13 cellular contexts compared by ENCODE assay signal in genomic region chr3:191139771-191140170, GRCh38. TPM values are rescaled to one million over a fixed set of nuclear protein-coding genes. Genes with fewer than 3 reads are reported as not detected.
A peak's percentile ranks its signal among the peaks of the same experiment; 100 is the strongest.
DNase-seq lines count a peak whose midpoint lies in the region; ATAC-seq and TF ChIP-seq lines count a peak whose summit lies in the region.
"Had no signal": no experiment of that assay in that cellular context is flagged by ENCODE, and none has a peak within 500 bp of the region (broad histone marks: within the 10 kb centered on the region; RNA-seq: fewer than 3 reads in every experiment).

No MANE protein-coding gene starts in this region.

- H3K27ac ChIP-seq in mammary epithelial cell (ENCODE audit: insufficient read depth, low read depth, low read length) (no peak overlapping the region), caudate nucleus (ENCODE audit: low read depth, low read length) (no peak overlapping the region)
- H3K27ac ChIP-seq: RWPE1 had no signal

- H4K20me1 ChIP-seq in mammary epithelial cell (ENCODE audit: insufficient read depth, low read length) = no peaks in the 10 kb centered on the region

- in situ Hi-C loops in mammary epithelial cell (cut with MboI; ENCODE audit: low sequenced_read_pairs in 2 of 2) (no loop called here), G401 (cut with HindIII; ENCODE audit: low sequenced_read_pairs) (no loop called here)

- H2AFZ ChIP-seq in mammary epithelial cell (ENCODE audit: low read depth, low read length) = no peak overlapping the region

- H3K9me3 ChIP-seq in mammary epithelial cell (replicated peaks; ENCODE audit: insufficient read depth, low read length) = no peaks in the 10 kb centered on the region

- no peak for TF ChIP-seq CTCF in mammary epithelial cell (conservative IDR thresholded peaks at IDR 0.05 in 1 of 2, IDR thresholded peaks at IDR 0.05 in 1 of 2; ENCODE audit: extremely low read depth in 1 of 2, insufficient read depth in 1 of 2, low read depth in 1 of 2, low read length in 2 of 2)

- H3K4me1 ChIP-seq in mammary epithelial cell (ENCODE audit: insufficient read depth, low read length) = peaks cover 25% of the 10 kb centered on the region

- 100% methylated on average over 2 of the region's 2 CpGs for WGBS in mammary epithelial cell (ENCODE audit: low coverage, missing lambda C conversion rate)

- H3K9ac ChIP-seq in mammary epithelial cell (ENCODE audit: insufficient read depth, low read length) = no peak overlapping the region

- intact Hi-C loops in mammary epithelial cell (cut with micrococcal nuclease) = loop anchor here (5.0 kb wide), 1 partner anchor 83 kb away; no protein-coding TSS in a partner anchor

- no peak overlapping the region for H3K4me3 ChIP-seq in mammary epithelial cell (replicated peaks in 1 of 3; ENCODE audit: insufficient read depth in 1 of 3, low read depth in 2 of 3, low read length in 3 of 3)

- DNase-seq in AG20443 (ENCODE audit: low spot score) (peak; percentile 26), DMS 273 treated with DMSO at 0.1 percent for 48 hours (lab: John Stamatoyannopoulos, UW) (no peak), mammary epithelial cell (no peak), caudate nucleus (lab: John Stamatoyannopoulos, UW) (no peak), G401 (ENCODE audit: low spot score) (no peak)
- DNase-seq: dermis blood vessel endothelial cell, natural killer cell, NCI-H2081 treated with DMSO at 0.1 percent for 48 hours had no signal

- no peaks in the 10 kb centered on the region for H3K36me3 ChIP-seq in mammary epithelial cell (ENCODE audit: insufficient read depth, low read length)

- dilution Hi-C loops in mammary epithelial cell (cut with HindIII; ENCODE audit: low sequenced_read_pairs) = no loop called here

- BruUV-seq in mammary epithelial cell (replicated peaks; lab: Mats Ljungman, UMichigan) = no TSS peak

- CTCF ChIA-PET in mammary epithelial cell (lab: Charles Lee; ENCODE audit: low non-redundant PET) = no interaction called here

- H3K79me2 ChIP-seq in mammary epithelial cell (ENCODE audit: insufficient read depth, low read length) = no peaks in the 10 kb centered on the region

- ATAC-seq in GM19324 (IDR thresholded peaks at IDR 0.05; ENCODE audit: low FRiP score, unreplicated experiment) (peak; percentile 48), HG02763 (IDR thresholded peaks at IDR 0.05; ENCODE audit: unreplicated experiment) (peak; percentile 46), HG03558 (IDR thresholded peaks at IDR 0.05; ENCODE audit: extremely low read depth, unreplicated experiment) (peak; percentile 34)
- ATAC-seq: activated naive CD4-positive, alpha-beta T cell treated with anti-CD3 and anti-CD28 coated beads, Interleukin-2, amount 50 U/mL, for 72 hours; natural killer cell had no signal

- H3K4me2 ChIP-seq in mammary epithelial cell (ENCODE audit: insufficient read depth, low read depth, low read length) = no peak overlapping the region

- no peaks in the 10 kb centered on the region for H3K27me3 ChIP-seq in mammary epithelial cell (ENCODE audit: insufficient read depth, low read length)

RNA-seq across cellular contexts. Expression of gene OSTN, which starts 59.3 kb away (rescaled TPM):
- not detected for total RNA-seq in mammary epithelial cell
- polyA plus RNA-seq in mammary epithelial cell = not detected
- not detected for polyA minus RNA-seq in mammary epithelial cell
- total RNA-seq in G401 (2014; rRNA removed; shearing (Covaris generic)) = not detected in 2 replicates
- total RNA-seq: activated naive CD4-positive, alpha-beta T cell treated with anti-CD3 and anti-CD28 coated beads, Interleukin-2, amount 50 U/mL, for 72 hours; dermis blood vessel endothelial cell; natural killer cell had no signal
